Comparison of ENCODE assay signal across 1 cellular context in the genomic region with DNA sequence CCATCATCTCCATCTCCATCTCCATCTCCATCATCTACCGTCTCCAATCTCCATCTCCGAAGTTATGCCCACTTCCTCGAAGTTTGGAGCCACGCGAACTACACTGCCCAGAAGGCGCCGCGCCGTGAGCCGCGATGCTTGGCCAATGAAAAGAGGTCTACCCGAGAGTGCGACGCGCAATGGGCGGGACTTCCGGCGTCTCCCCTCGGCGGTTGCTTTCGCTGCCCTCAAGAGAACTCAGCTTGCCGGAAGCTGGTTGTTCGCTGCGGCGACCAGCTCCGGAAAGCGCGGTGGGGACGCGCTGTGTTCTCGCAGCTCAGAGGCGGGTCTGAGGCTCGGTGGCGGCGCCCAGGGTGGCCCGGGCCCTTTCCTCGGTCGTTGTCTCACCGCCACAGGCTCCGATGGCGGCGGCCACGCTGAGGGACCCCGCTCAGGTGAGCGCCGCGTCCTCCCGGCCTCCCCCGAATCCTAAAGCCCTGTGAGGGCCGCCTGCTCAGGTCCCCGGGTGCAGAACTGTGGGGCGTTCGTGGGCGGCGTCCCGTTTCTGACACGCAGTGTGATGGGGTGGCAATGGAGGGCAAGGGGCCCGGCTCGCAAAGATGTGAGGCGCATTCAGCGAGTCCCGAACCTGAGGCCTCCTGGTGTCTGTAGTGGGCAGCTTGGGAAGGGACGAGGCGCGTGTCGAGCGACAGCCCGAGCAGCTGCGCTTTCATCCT.
TF ChIP-seq lines count a peak whose summit lies in the region.
"Not testable (repeated sequence)": the region's sequence is repeated elsewhere in the genome, so short reads cannot be mapped to it uniquely, and the experiment has no call there.

Gene ZNF773 (plus strand): TSS at position 259 of the 716 bp plus-strand sequence. CDS start 143 bp downstream, at position 402.

TF ChIP-seq in HepG2, 621 proteins besides CTCF, POLR2A, EP300 and RAD21 (continued from another document and continues in another):
- peak; percentile 76 for TF ChIP-seq THRA (CRISPR knock-in tag; IDR thresholded peaks at IDR 0.05; ENCODE audit: borderline replicate concordance)
- peak; percentile 91 for TF ChIP-seq RBFOX2 (IDR thresholded peaks at IDR 0.05; ENCODE audit: low read depth, low read length)
- TF ChIP-seq ZNF292 (CRISPR knock-in tag; IDR thresholded peaks at IDR 0.05; ENCODE audit: borderline replicate concordance, low read depth): peak; percentile 60; the same call in 1 of the 2 replicates
- TF ChIP-seq ARNT2 (CRISPR knock-in tag; IDR thresholded peaks at IDR 0.05; ENCODE audit: low read depth): peak; percentile 58; the same call in 1 of the 2 replicates
- TF ChIP-seq, protein P1, sequence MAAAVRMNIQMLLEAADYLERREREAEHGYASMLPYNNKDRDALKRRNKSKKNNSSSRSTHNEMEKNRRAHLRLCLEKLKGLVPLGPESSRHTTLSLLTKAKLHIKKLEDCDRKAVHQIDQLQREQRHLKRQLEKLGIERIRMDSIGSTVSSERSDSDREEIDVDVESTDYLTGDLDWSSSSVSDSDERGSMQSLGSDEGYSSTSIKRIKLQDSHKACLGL (CRISPR knock-in tag; IDR thresholded peaks at IDR 0.05): peak; percentile 50; the same call in 1 of the 2 replicates
- TF ChIP-seq, protein P2, sequence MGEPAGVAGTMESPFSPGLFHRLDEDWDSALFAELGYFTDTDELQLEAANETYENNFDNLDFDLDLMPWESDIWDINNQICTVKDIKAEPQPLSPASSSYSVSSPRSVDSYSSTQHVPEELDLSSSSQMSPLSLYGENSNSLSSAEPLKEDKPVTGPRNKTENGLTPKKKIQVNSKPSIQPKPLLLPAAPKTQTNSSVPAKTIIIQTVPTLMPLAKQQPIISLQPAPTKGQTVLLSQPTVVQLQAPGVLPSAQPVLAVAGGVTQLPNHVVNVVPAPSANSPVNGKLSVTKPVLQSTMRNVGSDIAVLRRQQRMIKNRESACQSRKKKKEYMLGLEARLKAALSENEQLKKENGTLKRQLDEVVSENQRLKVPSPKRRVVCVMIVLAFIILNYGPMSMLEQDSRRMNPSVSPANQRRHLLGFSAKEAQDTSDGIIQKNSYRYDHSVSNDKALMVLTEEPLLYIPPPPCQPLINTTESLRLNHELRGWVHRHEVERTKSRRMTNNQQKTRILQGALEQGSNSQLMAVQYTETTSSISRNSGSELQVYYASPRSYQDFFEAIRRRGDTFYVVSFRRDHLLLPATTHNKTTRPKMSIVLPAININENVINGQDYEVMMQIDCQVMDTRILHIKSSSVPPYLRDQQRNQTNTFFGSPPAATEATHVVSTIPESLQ (CRISPR knock-in tag; conservative IDR thresholded peaks at IDR 0.05): 0 out of 2 replicates have a peak, but pooled peaks have one; percentile 61
- 0 out of 2 replicates have a peak, but pooled peaks have one; percentile 17 for TF ChIP-seq SIX4 (CRISPR knock-in tag; IDR thresholded peaks at IDR 0.05)
- TF ChIP-seq ZNF766 (CRISPR knock-in tag; IDR thresholded peaks at IDR 0.05; ENCODE audit: borderline replicate concordance): 0 out of 2 replicates have a peak, but pooled peaks have one; percentile 23
- peak; percentile 98 for TF ChIP-seq SP2 (CRISPR knock-in tag; IDR thresholded peaks at IDR 0.05)
- TF ChIP-seq, protein P3, sequence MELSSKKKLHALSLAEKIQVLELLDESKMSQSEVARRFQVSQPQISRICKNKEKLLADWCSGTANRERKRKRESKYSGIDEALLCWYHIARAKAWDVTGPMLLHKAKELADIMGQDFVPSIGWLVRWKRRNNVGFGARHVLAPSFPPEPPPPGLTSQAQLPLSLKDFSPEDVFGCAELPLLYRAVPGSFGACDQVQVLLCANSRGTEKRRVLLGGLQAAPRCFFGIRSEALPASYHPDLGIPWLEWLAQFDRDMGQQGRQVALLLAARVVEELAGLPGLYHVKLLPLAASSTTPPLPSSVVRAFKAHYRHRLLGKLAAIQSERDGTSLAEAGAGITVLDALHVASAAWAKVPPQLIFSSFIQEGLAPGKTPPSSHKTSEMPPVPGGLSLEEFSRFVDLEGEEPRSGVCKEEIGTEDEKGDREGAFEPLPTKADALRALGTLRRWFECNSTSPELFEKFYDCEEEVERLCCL (CRISPR knock-in tag; IDR thresholded peaks at IDR 0.05; ENCODE audit: borderline replicate concordance): 0 out of 2 replicates have a peak, but pooled peaks have one; percentile 59
- 0 out of 2 replicates have a peak, but pooled peaks have one; percentile 65 for TF ChIP-seq IKZF5 (CRISPR knock-in tag; IDR thresholded peaks at IDR 0.05)
- TF ChIP-seq, protein P4, sequence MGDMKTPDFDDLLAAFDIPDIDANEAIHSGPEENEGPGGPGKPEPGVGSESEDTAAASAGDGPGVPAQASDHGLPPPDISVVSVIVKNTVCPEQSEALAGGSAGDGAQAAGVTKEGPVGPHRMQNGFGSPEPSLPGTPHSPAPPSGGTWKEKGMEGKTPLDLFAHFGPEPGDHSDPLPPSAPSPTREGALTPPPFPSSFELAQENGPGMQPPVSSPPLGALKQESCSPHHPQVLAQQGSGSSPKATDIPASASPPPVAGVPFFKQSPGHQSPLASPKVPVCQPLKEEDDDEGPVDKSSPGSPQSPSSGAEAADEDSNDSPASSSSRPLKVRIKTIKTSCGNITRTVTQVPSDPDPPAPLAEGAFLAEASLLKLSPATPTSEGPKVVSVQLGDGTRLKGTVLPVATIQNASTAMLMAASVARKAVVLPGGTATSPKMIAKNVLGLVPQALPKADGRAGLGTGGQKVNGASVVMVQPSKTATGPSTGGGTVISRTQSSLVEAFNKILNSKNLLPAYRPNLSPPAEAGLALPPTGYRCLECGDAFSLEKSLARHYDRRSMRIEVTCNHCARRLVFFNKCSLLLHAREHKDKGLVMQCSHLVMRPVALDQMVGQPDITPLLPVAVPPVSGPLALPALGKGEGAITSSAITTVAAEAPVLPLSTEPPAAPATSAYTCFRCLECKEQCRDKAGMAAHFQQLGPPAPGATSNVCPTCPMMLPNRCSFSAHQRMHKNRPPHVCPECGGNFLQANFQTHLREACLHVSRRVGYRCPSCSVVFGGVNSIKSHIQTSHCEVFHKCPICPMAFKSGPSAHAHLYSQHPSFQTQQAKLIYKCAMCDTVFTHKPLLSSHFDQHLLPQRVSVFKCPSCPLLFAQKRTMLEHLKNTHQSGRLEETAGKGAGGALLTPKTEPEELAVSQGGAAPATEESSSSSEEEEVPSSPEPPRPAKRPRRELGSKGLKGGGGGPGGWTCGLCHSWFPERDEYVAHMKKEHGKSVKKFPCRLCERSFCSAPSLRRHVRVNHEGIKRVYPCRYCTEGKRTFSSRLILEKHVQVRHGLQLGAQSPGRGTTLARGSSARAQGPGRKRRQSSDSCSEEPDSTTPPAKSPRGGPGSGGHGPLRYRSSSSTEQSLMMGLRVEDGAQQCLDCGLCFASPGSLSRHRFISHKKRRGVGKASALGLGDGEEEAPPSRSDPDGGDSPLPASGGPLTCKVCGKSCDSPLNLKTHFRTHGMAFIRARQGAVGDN (CRISPR knock-in tag; IDR thresholded peaks at IDR 0.05): peak; percentile 72
- peak; percentile 79; the same call in 1 of the 2 replicates for TF ChIP-seq YEATS2 (CRISPR knock-in tag; IDR thresholded peaks at IDR 0.05; ENCODE audit: borderline replicate concordance)
- peak; percentile 86 for TF ChIP-seq ZNF574 (CRISPR knock-in tag; IDR thresholded peaks at IDR 0.05)
- 0 out of 2 replicates have a peak, but pooled peaks have one; percentile 61 for TF ChIP-seq KDM4B (CRISPR knock-in tag; IDR thresholded peaks at IDR 0.05)
- TF ChIP-seq, protein P5, sequence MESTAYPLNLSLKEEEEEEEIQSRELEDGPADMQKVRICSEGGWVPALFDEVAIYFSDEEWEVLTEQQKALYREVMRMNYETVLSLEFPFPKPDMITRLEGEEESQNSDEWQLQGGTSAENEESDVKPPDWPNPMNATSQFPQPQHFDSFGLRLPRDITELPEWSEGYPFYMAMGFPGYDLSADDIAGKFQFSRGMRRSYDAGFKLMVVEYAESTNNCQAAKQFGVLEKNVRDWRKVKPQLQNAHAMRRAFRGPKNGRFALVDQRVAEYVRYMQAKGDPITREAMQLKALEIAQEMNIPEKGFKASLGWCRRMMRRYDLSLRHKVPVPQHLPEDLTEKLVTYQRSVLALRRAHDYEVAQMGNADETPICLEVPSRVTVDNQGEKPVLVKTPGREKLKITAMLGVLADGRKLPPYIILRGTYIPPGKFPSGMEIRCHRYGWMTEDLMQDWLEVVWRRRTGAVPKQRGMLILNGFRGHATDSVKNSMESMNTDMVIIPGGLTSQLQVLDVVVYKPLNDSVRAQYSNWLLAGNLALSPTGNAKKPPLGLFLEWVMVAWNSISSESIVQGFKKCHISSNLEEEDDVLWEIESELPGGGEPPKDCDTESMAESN (CRISPR knock-in tag; conservative IDR thresholded peaks at IDR 0.05): peak; percentile 55; the same call in 1 of the 2 replicates
- TF ChIP-seq MXI1 (IDR thresholded peaks at IDR 0.05; ENCODE audit: borderline replicate concordance, low read depth, low read length): peak; percentile 60; the same call in 1 of the 3 replicates
- TF ChIP-seq, protein P6, sequence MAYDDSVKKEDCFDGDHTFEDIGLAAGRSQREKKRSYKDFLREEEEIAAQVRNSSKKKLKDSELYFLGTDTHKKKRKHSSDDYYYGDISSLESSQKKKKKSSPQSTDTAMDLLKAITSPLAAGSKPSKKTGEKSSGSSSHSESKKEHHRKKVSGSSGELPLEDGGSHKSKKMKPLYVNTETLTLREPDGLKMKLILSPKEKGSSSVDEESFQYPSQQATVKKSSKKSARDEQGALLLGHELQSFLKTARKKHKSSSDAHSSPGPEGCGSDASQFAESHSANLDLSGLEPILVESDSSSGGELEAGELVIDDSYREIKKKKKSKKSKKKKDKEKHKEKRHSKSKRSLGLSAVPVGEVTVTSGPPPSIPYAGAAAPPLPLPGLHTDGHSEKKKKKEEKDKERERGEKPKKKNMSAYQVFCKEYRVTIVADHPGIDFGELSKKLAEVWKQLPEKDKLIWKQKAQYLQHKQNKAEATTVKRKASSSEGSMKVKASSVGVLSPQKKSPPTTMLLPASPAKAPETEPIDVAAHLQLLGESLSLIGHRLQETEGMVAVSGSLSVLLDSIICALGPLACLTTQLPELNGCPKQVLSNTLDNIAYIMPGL (CRISPR knock-in tag; IDR thresholded peaks at IDR 0.05; ENCODE audit: borderline replicate concordance in 1 of 2, low read depth in 1 of 2): peak; percentile 40 to 77; a peak in 2 of 4 replicates
- TF ChIP-seq KMT2A (CRISPR knock-in tag; IDR thresholded peaks at IDR 0.05): peak; percentile 86
- 0 out of 2 replicates have a peak, but pooled peaks have one; percentile 62 for TF ChIP-seq ZSCAN9 (CRISPR knock-in tag; IDR thresholded peaks at IDR 0.05; ENCODE audit: borderline replicate concordance)
- TF ChIP-seq PHF20 (CRISPR knock-in tag; IDR thresholded peaks at IDR 0.05): peak; percentile 80
- TF ChIP-seq NR0B2 (CRISPR knock-in tag; IDR thresholded peaks at IDR 0.05): peak; percentile 49; the same call in 1 of the 2 replicates
- TF ChIP-seq KDM2A (CRISPR knock-in tag; IDR thresholded peaks at IDR 0.05; ENCODE audit: borderline replicate concordance, low read depth): peak; percentile 92
- peak; percentile 55; the same call in 1 of the 2 replicates for TF ChIP-seq ZNF614 (CRISPR knock-in tag; IDR thresholded peaks at IDR 0.05; ENCODE audit: borderline replicate concordance)
- TF ChIP-seq, protein P7, sequence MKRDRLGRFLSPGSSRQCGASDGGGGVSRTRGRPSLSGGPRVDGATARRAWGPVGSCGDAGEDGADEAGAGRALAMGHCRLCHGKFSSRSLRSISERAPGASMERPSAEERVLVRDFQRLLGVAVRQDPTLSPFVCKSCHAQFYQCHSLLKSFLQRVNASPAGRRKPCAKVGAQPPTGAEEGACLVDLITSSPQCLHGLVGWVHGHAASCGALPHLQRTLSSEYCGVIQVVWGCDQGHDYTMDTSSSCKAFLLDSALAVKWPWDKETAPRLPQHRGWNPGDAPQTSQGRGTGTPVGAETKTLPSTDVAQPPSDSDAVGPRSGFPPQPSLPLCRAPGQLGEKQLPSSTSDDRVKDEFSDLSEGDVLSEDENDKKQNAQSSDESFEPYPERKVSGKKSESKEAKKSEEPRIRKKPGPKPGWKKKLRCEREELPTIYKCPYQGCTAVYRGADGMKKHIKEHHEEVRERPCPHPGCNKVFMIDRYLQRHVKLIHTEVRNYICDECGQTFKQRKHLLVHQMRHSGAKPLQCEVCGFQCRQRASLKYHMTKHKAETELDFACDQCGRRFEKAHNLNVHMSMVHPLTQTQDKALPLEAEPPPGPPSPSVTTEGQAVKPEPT (CRISPR knock-in tag; IDR thresholded peaks at IDR 0.05; ENCODE audit: low read depth): 0 out of 2 replicates have a peak, but pooled peaks have one; percentile 51
- not testable (repeated sequence) for TF ChIP-seq NR2F6 (IDR thresholded peaks at IDR 0.05)
- TF ChIP-seq NR2F6 (CRISPR knock-in tag; IDR thresholded peaks at IDR 0.05): 0 out of 2 replicates have a peak, but pooled peaks have one; percentile 15
- 0 out of 2 replicates have a peak, but pooled peaks have one; percentile 66 for TF ChIP-seq MYNN (CRISPR knock-in tag; IDR thresholded peaks at IDR 0.05; ENCODE audit: low read depth)
